ENCODE assay signal across 1 cellular context in genomic region chr2:65675350-65675749, GRCh38.
A peak's percentile ranks its signal among the peaks of the same experiment; 100 is the strongest.
TF ChIP-seq lines count a peak whose summit lies in the region.

No MANE protein-coding gene starts in this region.

TF ChIP-seq in HEK293, 187 proteins besides CTCF, POLR2A, EP300 and RAD21 (continued from another document):
- no peak for TF ChIP-seq ZNF169 (tag by site-specific recombination; IDR thresholded peaks at IDR 0.05)
- no peak for TF ChIP-seq ZNF324 (tag by site-specific recombination; IDR thresholded peaks at IDR 0.05)
- no peak for TF ChIP-seq ZNF280D (tag by site-specific recombination; IDR thresholded peaks at IDR 0.05)
- TF ChIP-seq ZNF174 (tag by site-specific recombination; IDR thresholded peaks at IDR 0.05) = no peak
- no peak for TF ChIP-seq ZNF114 (tag by site-specific recombination; IDR thresholded peaks at IDR 0.05)
- TF ChIP-seq ZNF133 (tag by site-specific recombination; IDR thresholded peaks at IDR 0.05) = peak; percentile 91
- no peak for TF ChIP-seq ZNF830 (tag by site-specific recombination; IDR thresholded peaks at IDR 0.05; ENCODE audit: low read depth)
- TF ChIP-seq ZNF473 (tag by site-specific recombination; IDR thresholded peaks at IDR 0.05) = no peak
- no peak for TF ChIP-seq ZNF140 (tag by site-specific recombination; IDR thresholded peaks at IDR 0.05)
- peak; percentile 84 for TF ChIP-seq SETDB1 (IDR thresholded peaks at IDR 0.05; ENCODE audit: insufficient read length, low read length)
- TF ChIP-seq ZFHX2 (tag by site-specific recombination; conservative IDR thresholded peaks at IDR 0.05) = no peak
- TF ChIP-seq ZFP41 (tag by site-specific recombination; IDR thresholded peaks at IDR 0.05; ENCODE audit: borderline replicate concordance) = no peak
- TF ChIP-seq ZNF629 (tag by site-specific recombination; IDR thresholded peaks at IDR 0.05) = no peak
